In the genomic region with DNA sequence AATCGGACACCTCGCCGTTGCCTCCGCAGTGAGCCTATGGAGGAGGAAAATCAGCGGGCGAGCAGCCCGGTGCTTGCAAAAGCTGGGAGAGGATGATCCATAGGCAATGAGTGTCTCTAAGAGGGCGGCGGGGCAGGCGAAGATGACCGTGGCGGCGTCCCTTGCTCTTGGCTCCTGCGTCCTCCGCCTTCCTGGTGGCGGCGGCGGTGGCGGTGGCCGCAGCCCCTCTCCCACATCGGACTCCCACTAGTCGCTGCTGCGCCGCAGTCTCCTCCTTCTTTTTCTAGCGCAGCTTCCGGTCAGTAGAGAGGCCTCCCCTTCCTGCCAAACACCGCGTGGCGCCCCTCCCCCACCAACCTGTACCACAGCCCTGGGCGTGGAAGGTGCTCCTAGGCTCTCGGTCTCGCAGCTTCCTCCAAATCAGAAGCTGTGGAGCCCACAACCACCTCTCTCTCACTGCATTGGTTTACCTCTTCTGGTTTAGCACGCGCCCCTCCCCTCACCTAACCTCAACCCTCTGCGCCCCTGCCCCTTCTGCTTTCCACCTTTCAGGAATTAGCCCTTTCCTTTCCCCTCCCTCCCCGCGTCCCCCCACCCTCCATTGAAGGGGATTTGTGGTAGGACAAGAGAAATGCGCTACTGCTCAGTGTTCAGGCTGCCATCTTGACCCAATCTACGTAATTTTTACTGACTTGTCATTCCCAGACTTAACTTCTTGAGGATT, we compare ENCODE assay signal across 1 cellular context.
TF ChIP-seq lines count a peak whose summit lies in the region.

A gene (minus strand): TSS at position 271 of the 724 bp plus-strand sequence. CDS start 594 bp downstream, outside the sequence.

TF ChIP-seq in GM12878, 131 proteins besides CTCF, POLR2A, EP300 and RAD21 (continued from another document):
- TF ChIP-seq, protein P1, sequence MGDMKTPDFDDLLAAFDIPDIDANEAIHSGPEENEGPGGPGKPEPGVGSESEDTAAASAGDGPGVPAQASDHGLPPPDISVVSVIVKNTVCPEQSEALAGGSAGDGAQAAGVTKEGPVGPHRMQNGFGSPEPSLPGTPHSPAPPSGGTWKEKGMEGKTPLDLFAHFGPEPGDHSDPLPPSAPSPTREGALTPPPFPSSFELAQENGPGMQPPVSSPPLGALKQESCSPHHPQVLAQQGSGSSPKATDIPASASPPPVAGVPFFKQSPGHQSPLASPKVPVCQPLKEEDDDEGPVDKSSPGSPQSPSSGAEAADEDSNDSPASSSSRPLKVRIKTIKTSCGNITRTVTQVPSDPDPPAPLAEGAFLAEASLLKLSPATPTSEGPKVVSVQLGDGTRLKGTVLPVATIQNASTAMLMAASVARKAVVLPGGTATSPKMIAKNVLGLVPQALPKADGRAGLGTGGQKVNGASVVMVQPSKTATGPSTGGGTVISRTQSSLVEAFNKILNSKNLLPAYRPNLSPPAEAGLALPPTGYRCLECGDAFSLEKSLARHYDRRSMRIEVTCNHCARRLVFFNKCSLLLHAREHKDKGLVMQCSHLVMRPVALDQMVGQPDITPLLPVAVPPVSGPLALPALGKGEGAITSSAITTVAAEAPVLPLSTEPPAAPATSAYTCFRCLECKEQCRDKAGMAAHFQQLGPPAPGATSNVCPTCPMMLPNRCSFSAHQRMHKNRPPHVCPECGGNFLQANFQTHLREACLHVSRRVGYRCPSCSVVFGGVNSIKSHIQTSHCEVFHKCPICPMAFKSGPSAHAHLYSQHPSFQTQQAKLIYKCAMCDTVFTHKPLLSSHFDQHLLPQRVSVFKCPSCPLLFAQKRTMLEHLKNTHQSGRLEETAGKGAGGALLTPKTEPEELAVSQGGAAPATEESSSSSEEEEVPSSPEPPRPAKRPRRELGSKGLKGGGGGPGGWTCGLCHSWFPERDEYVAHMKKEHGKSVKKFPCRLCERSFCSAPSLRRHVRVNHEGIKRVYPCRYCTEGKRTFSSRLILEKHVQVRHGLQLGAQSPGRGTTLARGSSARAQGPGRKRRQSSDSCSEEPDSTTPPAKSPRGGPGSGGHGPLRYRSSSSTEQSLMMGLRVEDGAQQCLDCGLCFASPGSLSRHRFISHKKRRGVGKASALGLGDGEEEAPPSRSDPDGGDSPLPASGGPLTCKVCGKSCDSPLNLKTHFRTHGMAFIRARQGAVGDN (IDR thresholded peaks at IDR 0.05): 0 out of 2 replicates have a peak, but pooled peaks have one; percentile 45
- TF ChIP-seq ZNF274 (IDR thresholded peaks at IDR 0.05; ENCODE audit: insufficient read depth, insufficient read length) (no peak), RFX5 (IDR thresholded peaks at IDR 0.05; ENCODE audit: low read depth, low read length) (no peak), PML (IDR thresholded peaks at IDR 0.05; ENCODE audit: low read length) (no peak), KAT2A (conservative IDR thresholded peaks at IDR 0.05; ENCODE audit: control insufficient read depth, low read depth, low read length) (no peak), SIN3A (IDR thresholded peaks at IDR 0.05; ENCODE audit: low read depth, low read length) (no peak), ZBED1 (IDR thresholded peaks at IDR 0.05; ENCODE audit: borderline replicate concordance) (no peak), FOS (IDR thresholded peaks at IDR 0.05; ENCODE audit: borderline replicate concordance, extremely low read depth, insufficient read length) (no peak), PAX8 (IDR thresholded peaks at IDR 0.05) (no peak), SRF (IDR thresholded peaks at IDR 0.05; ENCODE audit: low read depth in 2 of 2, low read length in 2 of 2) (no peak), BHLHE40 (IDR thresholded peaks at IDR 0.05; ENCODE audit: borderline replicate concordance in 1 of 2, low read depth in 2 of 2, low read length in 1 of 2) (0 out of 4 replicates have a peak, but pooled peaks of 1 of the 2 experiments have one; percentile 18), SUZ12 (IDR thresholded peaks at IDR 0.05; ENCODE audit: unreplicated experiment) (no peak), SMAD5 (IDR thresholded peaks at IDR 0.05; ENCODE audit: low read depth) (no peak), POLR2AphosphoS5 (IDR thresholded peaks at IDR 0.05; ENCODE audit: low read length) (peak; percentile 80), TAF1 (IDR thresholded peaks at IDR 0.05; ENCODE audit: borderline replicate concordance, low read depth, low read length) (peak; percentile 79; the same call in 1 of the 2 replicates), STAT1 (conservative IDR thresholded peaks at IDR 0.05) (no peak), HDAC2 (IDR thresholded peaks at IDR 0.05) (no peak), IRF4 (IDR thresholded peaks at IDR 0.05; ENCODE audit: low read depth, low read length) (no peak)
- TF ChIP-seq, protein P2, sequence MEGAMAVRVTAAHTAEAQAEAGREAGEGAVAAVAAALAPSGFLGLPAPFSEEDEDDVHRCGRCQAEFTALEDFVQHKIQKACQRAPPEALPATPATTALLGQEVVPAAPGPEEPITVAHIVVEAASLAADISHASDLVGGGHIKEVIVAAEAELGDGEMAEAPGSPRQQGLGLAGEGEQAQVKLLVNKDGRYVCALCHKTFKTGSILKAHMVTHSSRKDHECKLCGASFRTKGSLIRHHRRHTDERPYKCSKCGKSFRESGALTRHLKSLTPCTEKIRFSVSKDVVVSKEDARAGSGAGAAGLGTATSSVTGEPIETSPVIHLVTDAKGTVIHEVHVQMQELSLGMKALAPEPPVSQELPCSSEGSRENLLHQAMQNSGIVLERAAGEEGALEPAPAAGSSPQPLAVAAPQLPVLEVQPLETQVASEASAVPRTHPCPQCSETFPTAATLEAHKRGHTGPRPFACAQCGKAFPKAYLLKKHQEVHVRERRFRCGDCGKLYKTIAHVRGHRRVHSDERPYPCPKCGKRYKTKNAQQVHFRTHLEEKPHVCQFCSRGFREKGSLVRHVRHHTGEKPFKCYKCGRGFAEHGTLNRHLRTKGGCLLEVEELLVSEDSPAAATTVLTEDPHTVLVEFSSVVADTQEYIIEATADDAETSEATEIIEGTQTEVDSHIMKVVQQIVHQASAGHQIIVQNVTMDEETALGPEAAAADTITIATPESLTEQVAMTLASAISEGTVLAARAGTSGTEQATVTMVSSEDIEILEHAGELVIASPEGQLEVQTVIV (IDR thresholded peaks at IDR 0.05; ENCODE audit: borderline replicate concordance, partially characterized antibody): no peak
- TF ChIP-seq, protein P3, sequence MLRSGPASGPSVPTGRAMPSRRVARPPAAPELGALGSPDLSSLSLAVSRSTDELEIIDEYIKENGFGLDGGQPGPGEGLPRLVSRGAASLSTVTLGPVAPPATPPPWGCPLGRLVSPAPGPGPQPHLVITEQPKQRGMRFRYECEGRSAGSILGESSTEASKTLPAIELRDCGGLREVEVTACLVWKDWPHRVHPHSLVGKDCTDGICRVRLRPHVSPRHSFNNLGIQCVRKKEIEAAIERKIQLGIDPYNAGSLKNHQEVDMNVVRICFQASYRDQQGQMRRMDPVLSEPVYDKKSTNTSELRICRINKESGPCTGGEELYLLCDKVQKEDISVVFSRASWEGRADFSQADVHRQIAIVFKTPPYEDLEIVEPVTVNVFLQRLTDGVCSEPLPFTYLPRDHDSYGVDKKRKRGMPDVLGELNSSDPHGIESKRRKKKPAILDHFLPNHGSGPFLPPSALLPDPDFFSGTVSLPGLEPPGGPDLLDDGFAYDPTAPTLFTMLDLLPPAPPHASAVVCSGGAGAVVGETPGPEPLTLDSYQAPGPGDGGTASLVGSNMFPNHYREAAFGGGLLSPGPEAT (IDR thresholded peaks at IDR 0.05; ENCODE audit: low read depth): no peak
- TF ChIP-seq, protein P4, sequence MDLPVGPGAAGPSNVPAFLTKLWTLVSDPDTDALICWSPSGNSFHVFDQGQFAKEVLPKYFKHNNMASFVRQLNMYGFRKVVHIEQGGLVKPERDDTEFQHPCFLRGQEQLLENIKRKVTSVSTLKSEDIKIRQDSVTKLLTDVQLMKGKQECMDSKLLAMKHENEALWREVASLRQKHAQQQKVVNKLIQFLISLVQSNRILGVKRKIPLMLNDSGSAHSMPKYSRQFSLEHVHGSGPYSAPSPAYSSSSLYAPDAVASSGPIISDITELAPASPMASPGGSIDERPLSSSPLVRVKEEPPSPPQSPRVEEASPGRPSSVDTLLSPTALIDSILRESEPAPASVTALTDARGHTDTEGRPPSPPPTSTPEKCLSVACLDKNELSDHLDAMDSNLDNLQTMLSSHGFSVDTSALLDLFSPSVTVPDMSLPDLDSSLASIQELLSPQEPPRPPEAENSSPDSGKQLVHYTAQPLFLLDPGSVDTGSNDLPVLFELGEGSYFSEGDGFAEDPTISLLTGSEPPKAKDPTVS (IDR thresholded peaks at IDR 0.05; ENCODE audit: low read depth, low read length): no peak
